8 cellular contexts compared by ENCODE assay signal in genomic region chr11:58580311-58580710, GRCh38. TPM values are rescaled to one million over a fixed set of nuclear protein-coding genes. Genes with fewer than 3 reads are reported as not detected.
DNase-seq lines count a peak whose midpoint lies in the region; ATAC-seq and TF ChIP-seq lines count a peak whose summit lies in the region.

No MANE protein-coding gene starts in this region.

- H3K4me1 ChIP-seq in GM23338 (ENCODE audit: insufficient read depth): peaks cover 9% of the 10 kb centered on the region; the same call in 1 of the 2 replicates

- ATAC-seq in GM23338 (no peak), HG02798 (IDR thresholded peaks at IDR 0.05; ENCODE audit: poor library complexity, unreplicated experiment) (no peak)

- peak overlapping the region; percentile 97 for H3K9ac ChIP-seq in SU-DHL-6 (ENCODE audit: low read length)

- H3F3A ChIP-seq in GM23338 (replicated peaks; ENCODE audit: low read depth) (no peaks in the 10 kb centered on the region), SU-DHL-6 (ENCODE audit: insufficient read depth) (peaks cover 22% of the 10 kb centered on the region)

- no peaks in the 10 kb centered on the region for H3K27me3 ChIP-seq in GM23338 (ENCODE audit: insufficient read depth)
- H3K27me3 ChIP-seq in SU-DHL-6 (ENCODE audit: low read length): no peaks in the 10 kb centered on the region

- H3K27me3 Mint-ChIP-seq in GM23338 (ENCODE audit: insufficient read depth, low read depth, poor library complexity): peaks cover 16% of the 10 kb centered on the region

- H3K36me3 Mint-ChIP-seq in GM23338 (ENCODE audit: low read depth): peaks cover 12% of the 10 kb centered on the region; the same call in 2 of the 3 replicates

- H3K4me2 ChIP-seq in GM23338: peak overlapping the region; percentile 82
- peak overlapping the region; percentile 95 for H3K4me2 ChIP-seq in SU-DHL-6 (ENCODE audit: low read depth, low read length, poor library complexity, severe bottlenecking)

- H3K79me2 ChIP-seq in GM23338 (replicated peaks; ENCODE audit: insufficient read depth) (peaks cover 57% of the 10 kb centered on the region), SU-DHL-6 (ENCODE audit: insufficient read depth, low read length) (peaks cover 74% of the 10 kb centered on the region)

- peak overlapping the region; percentile 98 for H3K4me3 Mint-ChIP-seq in GM23338

- H3K9me3 Mint-ChIP-seq in GM23338: no peaks in the 10 kb centered on the region

- TF ChIP-seq CTCF in GM23338 (conservative IDR thresholded peaks at IDR 0.05; ENCODE audit: low read depth in 2 of 2) (no peak), SU-DHL-6 (IDR thresholded peaks at IDR 0.05; ENCODE audit: insufficient read depth, low read length, poor library complexity, severe bottlenecking) (no peak), fibroblast of mammary gland (conservative IDR thresholded peaks at IDR 0.05; ENCODE audit: control insufficient read depth, insufficient read depth, low read depth, low read length) (no peak)

- peak overlapping the region; percentile 98 for H3K27ac Mint-ChIP-seq in GM23338

- peaks cover 27% of the 10 kb centered on the region; the same call in 2 of the 3 replicates for H3K4me1 Mint-ChIP-seq in GM23338

- H4K20me1 ChIP-seq in GM23338 (replicated peaks; ENCODE audit: insufficient read depth) (0 out of 2 replicates have a peak, but pooled peaks cover 10% of the 10 kb centered on the region), SU-DHL-6 (ENCODE audit: low read depth, low read length) (peaks cover 23% of the 10 kb centered on the region)

- DNase-seq in GM23338 (ENCODE audit: low spot score) (no peak), fibroblast of mammary gland (ENCODE audit: low read depth) (no peak), skeletal muscle cell (ENCODE audit: low read depth) (no peak), head of caudate nucleus (no peak), NCI-H187 treated with DMSO at 0.1 percent for 48 hours (lab: John Stamatoyannopoulos, UW) (no peak), NCI-H82 (lab: John Stamatoyannopoulos, UW) (no peak)

- no peak overlapping the region for H3K27ac ChIP-seq in GM23338 (ENCODE audit: low read depth)
- H3K27ac ChIP-seq in SU-DHL-6 (ENCODE audit: low read depth, low read length): peak overlapping the region; percentile 94

- H3K9me3 ChIP-seq in SU-DHL-6 (ENCODE audit: insufficient read depth, low read length): no peaks in the 10 kb centered on the region

- H3K36me3 ChIP-seq in GM23338 (ENCODE audit: insufficient read depth) (0 out of 2 replicates have a peak, but pooled peaks cover 2% of the 10 kb centered on the region), SU-DHL-6 (ENCODE audit: low read length) (peaks cover 23% of the 10 kb centered on the region)

- no peak overlapping the region for H2AFZ ChIP-seq in GM23338
- H2AFZ ChIP-seq in SU-DHL-6 (ENCODE audit: low read depth, low read length, severe bottlenecking): no peak overlapping the region

- H3K4me3 ChIP-seq in GM23338 (peak overlapping the region; percentile 71), SU-DHL-6 (ENCODE audit: insufficient read depth, low read length, poor library complexity, severe bottlenecking) (peak overlapping the region; percentile 70), fibroblast of mammary gland (ENCODE audit: control insufficient read depth, low read depth, low read length) (peak overlapping the region; percentile 84), skeletal muscle cell (ENCODE audit: low read depth, low read length) (peak overlapping the region; percentile 95)

- no peaks in the 10 kb centered on the region for H3K9me2 ChIP-seq in GM23338 (ENCODE audit: insufficient read depth)
- no peaks in the 10 kb centered on the region for H3K9me2 ChIP-seq in SU-DHL-6 (replicated peaks; ENCODE audit: insufficient read depth, low read length)

- intact Hi-C loops in head of caudate nucleus (cut with DNase I): no loop called here

TF ChIP-seq in GM23338, 12 proteins besides CTCF, POLR2A, EP300 and RAD21:
- no peak for TF ChIP-seq ZNF462 (CRISPR knock-in tag; IDR thresholded peaks at IDR 0.05)
- no peak for TF ChIP-seq EZH2phosphoT487 (IDR thresholded peaks at IDR 0.05; ENCODE audit: unreplicated experiment)
- TF ChIP-seq NANOG (IDR thresholded peaks at IDR 0.05; ENCODE audit: borderline replicate concordance): no peak
- no peak for TF ChIP-seq JUNB (IDR thresholded peaks at IDR 0.05; ENCODE audit: unreplicated experiment)

RNA-seq across cellular contexts. Expression of gene ZFP91, which starts 1.4 kb away (rescaled TPM):
- 30.0 and 30.2 TPM in 2 replicates for total RNA-seq in GM23338 (2014; rRNA removed; shearing (Covaris generic))
- polyA plus RNA-seq in GM23338 (2016; fragmentation: Nextera tagmentation; extraction: Ambion mirVana): 10.2 and 11.1 TPM in 2 replicates

RNA-seq across cellular contexts. Expression of gene LPXN, which starts 4.7 kb away (rescaled TPM):
- total RNA-seq in GM23338 (2014; rRNA removed; shearing (Covaris generic)): 0.56 and 2.3 TPM in 2 replicates
- 1.1 and 1.3 TPM in 2 replicates for polyA plus RNA-seq in GM23338 (2016; fragmentation: Nextera tagmentation; extraction: Ambion mirVana)

RNA-seq across cellular contexts. Expression of gene CNTF, which starts 42.2 kb away (rescaled TPM):
- 1.8 and 1.9 TPM in 2 replicates for total RNA-seq in GM23338 (2014; rRNA removed; shearing (Covaris generic))
- 0.24 and 0.26 TPM in 2 replicates for polyA plus RNA-seq in GM23338 (2016; fragmentation: Nextera tagmentation; extraction: Ambion mirVana)
